In genomic region chr15:90316139-90316538, GRCh38 we compare ENCODE assay signal across 13 cellular contexts. TPM values are rescaled to one million over a fixed set of nuclear protein-coding genes. Genes with fewer than 3 reads are reported as not detected.
DNase-seq lines count a peak whose midpoint lies in the region; ATAC-seq, FAIRE-seq and TF ChIP-seq lines count a peak whose summit lies in the region.
"Had no signal": no experiment of that assay in that cellular context is flagged by ENCODE, and none has a peak within 500 bp of the region (broad histone marks: within the 10 kb centered on the region; RNA-seq: fewer than 3 reads in every experiment).

No MANE protein-coding gene starts in this region.

- H3K27ac ChIP-seq in RWPE1, result peak overlapping the region; percentile 90
- H3K27ac ChIP-seq in colonic mucosa, result peak overlapping the region; percentile 68
- peak overlapping the region; percentile 78 for H3K27ac ChIP-seq in subcutaneous abdominal adipose tissue (ENCODE audit: low read depth, low read length)
- H3K27ac ChIP-seq in kidney (ENCODE audit: low read depth in 2 of 2, low read length in 2 of 2), result peak overlapping the region in 1 of 2 donors; percentile 34
- H3K27ac ChIP-seq: BLaER1, KMS-11 had no signal

- H3K27me3 ChIP-seq in colonic mucosa (no peaks in the 10 kb centered on the region), subcutaneous abdominal adipose tissue (ENCODE audit: control insufficient read depth in 5 of 5, insufficient read depth in 4 of 5, low read length in 5 of 5) (peaks cover 0 to 4% (median 0%) of the 10 kb centered on the region in 5 donors)
- H3K27me3 ChIP-seq: BLaER1 had no signal

- CTCF ChIA-PET in RWPE1 (lab: Yijun Ruan, JAX), result interaction anchor here (0.6 to 2.1 kb wide), 4 partner anchors 23 to 565 kb away, joined by 3 to 11 read pairs (median 3); partner anchors contain the start of gene MESP1

- no peak for ATAC-seq in GM18519 (IDR thresholded peaks at IDR 0.05; ENCODE audit: low FRiP score, unreplicated experiment)

- H3K4me1 ChIP-seq in colonic mucosa (peaks cover 7% of the 10 kb centered on the region), subcutaneous abdominal adipose tissue (ENCODE audit: control insufficient read depth in 5 of 5, insufficient read depth in 5 of 5, low read length in 5 of 5) (peaks cover 11 to 20% (median 16%) of the 10 kb centered on the region in 5 donors), kidney (ENCODE audit: control insufficient read depth in 1 of 2, insufficient read depth in 1 of 2, low read depth in 1 of 2, low read length in 2 of 2) (peaks cover 0 to 3% of the 10 kb centered on the region in 2 donors)

- H3K9ac ChIP-seq in colonic mucosa (ENCODE audit: low read depth in 2 of 2, low read length in 2 of 2), result peak overlapping the region in 1 of 2 donors; percentile 29
- no peak overlapping the region for H3K9ac ChIP-seq in subcutaneous abdominal adipose tissue (ENCODE audit: low read length in 5 of 5)
- no peak overlapping the region for H3K9ac ChIP-seq in kidney (ENCODE audit: low read length in 2 of 2)
- H3K9ac ChIP-seq: BLaER1, KMS-11, SK-N-SH had no signal

- H3K36me3 ChIP-seq in colonic mucosa, result no peaks in the 10 kb centered on the region
- H3K36me3 ChIP-seq in subcutaneous abdominal adipose tissue (ENCODE audit: control insufficient read depth in 5 of 5, insufficient read depth in 5 of 5, low read length in 5 of 5), result peaks cover 0 to 2% (median 0%) of the 10 kb centered on the region in 5 donors
- no peaks in the 10 kb centered on the region for H3K36me3 ChIP-seq in kidney (ENCODE audit: control insufficient read depth in 1 of 2, insufficient read depth in 2 of 2, low read length in 2 of 2)
- H3K36me3 ChIP-seq: BLaER1 had no signal

- FAIRE-seq in kidney (lab: Jason Lieb, UNC), result no peak

- DNase-seq in RWPE1 (ENCODE audit: low spot score), result no peak
- peak; percentile 29 for DNase-seq in colonic mucosa
- peak; percentile 6 for DNase-seq in mesenteric fat pad (ENCODE audit: low spot score)
- DNase-seq in DMS79 treated with DMSO at 0.1 percent for 48 hours (lab: John Stamatoyannopoulos, UW), result no peak
- no peak for DNase-seq in kidney
- no peak for DNase-seq in NCI-H2107 (lab: John Stamatoyannopoulos, UW)
- DNase-seq: activated CD4-positive, alpha-beta memory T cell treated with anti-CD3 and anti-CD28 coated beads, Interleukin-2, amount 10 ng/mL, durations not matched to agents 7 days and 5 days; NCI-H2227 treated with DMSO at 0.1 percent for 48 hours; SK-N-SH had no signal

- POLR2A ChIA-PET in RWPE1 (lab: Yijun Ruan, JAX; ENCODE audit: low non-redundant PET), result interaction anchor here (0.6 kb wide), 1 partner anchor 36 kb away, joined by 4 read pairs; the partner anchor contains the start of gene ZNF774

- intact Hi-C loops in colonic mucosa (cut with DNase I), result no loop called here
- intact Hi-C loops in kidney (cut with DNase I), result no loop called here

- H3K4me3 ChIP-seq in colonic mucosa (no peak overlapping the region), subcutaneous abdominal adipose tissue (ENCODE audit: low read depth in 1 of 5, low read length in 5 of 5) (no peak overlapping the region), kidney (ENCODE audit: low read length in 2 of 2) (no peak overlapping the region)
- H3K4me3 ChIP-seq: BLaER1 had no signal

- H3K9me3 ChIP-seq in colonic mucosa, result no peaks in the 10 kb centered on the region
- no peaks in the 10 kb centered on the region for H3K9me3 ChIP-seq in subcutaneous abdominal adipose tissue (ENCODE audit: control insufficient read depth in 5 of 5, low read length in 5 of 5)
- no peaks in the 10 kb centered on the region for H3K9me3 ChIP-seq in kidney (ENCODE audit: control insufficient read depth in 1 of 2, low read length in 2 of 2)
- H3K9me3 ChIP-seq: BLaER1, SK-N-SH had no signal

- TF ChIP-seq CTCF in RWPE1 (conservative IDR thresholded peaks at IDR 0.05; ENCODE audit: low read depth) (no peak), colonic mucosa (IDR thresholded peaks at IDR 0.05) (no peak), kidney (IDR thresholded peaks at IDR 0.05; ENCODE audit: borderline replicate concordance, extremely low read depth, insufficient read depth) (no peak)

RNA-seq across cellular contexts. Expression of gene ZNF774, which starts 35.9 kb away (rescaled TPM):
- total RNA-seq in colonic mucosa, result 10 to 100 TPM; 13.7 to 13.9 TPM
- total RNA-seq in mesenteric fat pad, result 0.84 TPM
- total RNA-seq in kidney, result 3.1 TPM
- 1.7 TPM for polyA plus RNA-seq in kidney (ENCODE audit: insufficient read depth, low read depth, low replicate concordance)

RNA-seq across cellular contexts. Expression of gene NGRN, which starts 50.7 kb away (rescaled TPM):
- total RNA-seq in colonic mucosa, result 10 to 100 TPM; 56.5 to 60.4 TPM
- total RNA-seq in mesenteric fat pad, result 77.8 TPM
- total RNA-seq in kidney, result 81.9 TPM
- 93.8 TPM for polyA plus RNA-seq in kidney (ENCODE audit: insufficient read depth, low read depth, low replicate concordance)

Comparison
In these comparisons a context has a peak if more than half of its experiments do, and no peak if none do; other contexts are left out.
1. DNase-seq: peak in colonic mucosa (single experiment) and mesenteric fat pad (single experiment); none in RWPE1 (single experiment), DMS79 treated with DMSO at 0.1 percent for 48 hours (single experiment), kidney (single experiment) and NCI-H2107 (single experiment).